In genomic region chr11:76642341-76642740, GRCh38 we compare ENCODE assay signal across 10 cellular contexts. TPM values are rescaled to one million over a fixed set of nuclear protein-coding genes. Genes with fewer than 3 reads are reported as not detected.
DNase-seq lines count a peak whose midpoint lies in the region; ATAC-seq and TF ChIP-seq lines count a peak whose summit lies in the region.
"Had no signal": no experiment of that assay in that cellular context is flagged by ENCODE, and none has a peak within 500 bp of the region (broad histone marks: within the 10 kb centered on the region; RNA-seq: fewer than 3 reads in every experiment).

No MANE protein-coding gene starts in this region.

- ATAC-seq in omental fat pad (ENCODE audit: low FRiP score) = no peak
- ATAC-seq: gastroesophageal sphincter had no signal

- peak overlapping the region; percentile 86 for H3K27ac Mint-ChIP-seq in activated naive CD8-positive, alpha-beta T cell

- H3K9me3 Mint-ChIP-seq in activated naive CD8-positive, alpha-beta T cell (ENCODE audit: low read depth) = peaks cover 9% of the 10 kb centered on the region

- peaks cover 16% of the 10 kb centered on the region for H3K4me1 Mint-ChIP-seq in activated naive CD8-positive, alpha-beta T cell (ENCODE audit: low read depth)

- H3K27me3 Mint-ChIP-seq in activated naive CD8-positive, alpha-beta T cell = peaks cover 9% of the 10 kb centered on the region

- H3K4me3 Mint-ChIP-seq in activated naive CD8-positive, alpha-beta T cell = no peak overlapping the region

- no peaks in the 10 kb centered on the region for H3K36me3 Mint-ChIP-seq in activated naive CD8-positive, alpha-beta T cell

- TF ChIP-seq CTCF in omental fat pad (IDR thresholded peaks at IDR 0.05) = no peak

- DNase-seq in NCI-H187 (lab: John Stamatoyannopoulos, UW) (peak; percentile 10 to 66), NCI-H187 treated with DMSO at 0.1 percent for 48 hours (lab: John Stamatoyannopoulos, UW) (no peak), NCI-H69 (lab: John Stamatoyannopoulos, UW) (peak; percentile 79), AML-193 (lab: John Stamatoyannopoulos, UW) (no peak), hippocampal formation (lab: John Stamatoyannopoulos, UW) (no peak), omental fat pad (ENCODE audit: low spot score) (no peak)
- DNase-seq in stimulated activated CD4-positive, alpha-beta T cell treated with anti-CD3 and anti-CD28 coated beads, Interleukin-1b, Interleukin-23, amount 100 ng/mL, for 48 hours = peak; percentile 58
- DNase-seq: 8988T had no signal

RNA-seq across cellular contexts. Expression of gene LRRC32, which starts 28.2 kb away (rescaled TPM):
- 100 to 1,000 TPM in 1 of 4 donors, 10 to 100 TPM in 3; 18.7 to 222 (median 68.7) TPM for total RNA-seq in omental fat pad

Comparison
In these comparisons a context has a peak if more than half of its experiments do, and no peak if none do; other contexts are left out.
1. DNase-seq: peak in NCI-H187 (2 of 2), NCI-H69 (single experiment) and stimulated activated CD4-positive, alpha-beta T cell treated with anti-CD3 and anti-CD28 coated beads, Interleukin-1b, Interleukin-23, amount 100 ng/mL, for 48 hours (single experiment); none in NCI-H187 treated with DMSO at 0.1 percent for 48 hours (single experiment), AML-193 (0 of 2), hippocampal formation (0 of 2) and omental fat pad (single experiment).